Comparison of ENCODE assay signal across 1 cellular context in the genomic region with DNA sequence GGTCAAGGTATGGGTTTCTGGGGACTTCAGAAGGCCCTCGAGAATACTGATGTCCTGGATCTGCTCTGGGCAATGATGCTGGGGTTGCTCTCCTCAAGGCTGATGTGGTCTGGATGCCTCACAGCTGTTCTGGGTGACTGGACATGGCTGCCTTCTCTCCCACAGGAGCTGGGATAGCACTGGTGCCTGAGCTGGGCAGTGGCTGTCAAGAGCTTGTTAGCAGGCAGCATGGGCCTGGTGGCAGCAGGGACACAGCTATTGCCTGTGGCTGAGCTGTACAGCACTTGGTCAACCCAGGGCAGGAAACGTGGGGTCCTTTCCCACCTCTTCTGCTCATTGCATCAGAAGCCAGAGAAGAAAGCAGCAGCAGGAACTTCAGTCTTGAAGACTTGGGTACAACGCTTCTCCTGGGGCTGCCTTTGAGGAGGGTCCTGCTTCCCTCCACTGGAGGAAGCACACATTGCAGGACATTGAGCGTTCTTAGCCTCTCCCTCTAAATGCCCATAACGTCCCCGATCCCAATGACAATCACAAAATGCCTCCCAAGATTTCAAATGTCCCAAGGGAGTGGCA.
TF ChIP-seq lines count a peak whose summit lies in the region.

No MANE protein-coding gene starts in this region.

TF ChIP-seq in K562, 482 proteins besides CTCF, POLR2A, EP300 and RAD21 (continued from another document):
- TF ChIP-seq DEAF1 (CRISPR knock-in tag; IDR thresholded peaks at IDR 0.05), result no peak
